Comparison of ENCODE assay signal across 10 cellular contexts in genomic region chr12:6373022-6373787, GRCh38. TPM values are rescaled to one million over a fixed set of nuclear protein-coding genes. Genes with fewer than 3 reads are reported as not detected.
DNase-seq lines count a peak whose midpoint lies in the region; ATAC-seq and TF ChIP-seq lines count a peak whose summit lies in the region.
"Had no signal": no experiment of that assay in that cellular context is flagged by ENCODE, and none has a peak within 500 bp of the region (broad histone marks: within the 10 kb centered on the region; RNA-seq: fewer than 3 reads in every experiment).

No MANE protein-coding gene starts in this region.

- no peaks in the 10 kb centered on the region for H3K79me2 ChIP-seq in SK-N-SH (ENCODE audit: insufficient read depth)

- ATAC-seq in SK-N-SH treated with all-trans-retinoic acid at 6 μM for 48 hours: no peak
- ATAC-seq in GM18870 (IDR thresholded peaks at IDR 0.05; ENCODE audit: unreplicated experiment): no peak
- ATAC-seq: left lobe of liver had no signal

- H2AFZ ChIP-seq in SK-N-SH (ENCODE audit: low read depth): no peak overlapping the region

- POLR2A ChIA-PET in SK-N-SH (lab: Yijun Ruan, JAX): no interaction called here

- peak overlapping the region; percentile 79; a peak in 3 of 4 replicates for H3K27ac ChIP-seq in SK-N-SH (ENCODE audit: low read depth in 2 of 2, low read length in 1 of 2)
- H3K27ac ChIP-seq in iPS-20b (ENCODE audit: low read length): peak overlapping the region; percentile 60
- H3K27ac ChIP-seq in transverse colon: peak overlapping the region; percentile 87 to 93 (median 89)

- peaks cover 9% of the 10 kb centered on the region for H3K4me1 Mint-ChIP-seq in glutamatergic neuron (ENCODE audit: low read depth, unreplicated experiment)

- H3K36me3 ChIP-seq in SK-N-SH (replicated peaks in 1 of 2; ENCODE audit: control insufficient read depth in 1 of 2, insufficient read depth in 2 of 2, low read length in 1 of 2) (no peaks in the 10 kb centered on the region), iPS-20b (ENCODE audit: insufficient read depth, low read depth, low read length) (0 out of 2 replicates have a peak, but pooled peaks cover 4% of the 10 kb centered on the region), transverse colon (no peaks in the 10 kb centered on the region)

- H3K9ac ChIP-seq in SK-N-SH (peak overlapping the region; percentile 58; the same call in 1 of the 2 replicates), iPS-20b (ENCODE audit: low read depth, low read length) (peak overlapping the region; percentile 77; the same call in 1 of the 2 replicates)

- TF ChIP-seq RAD21 in SK-N-SH (IDR thresholded peaks at IDR 0.05; ENCODE audit: low read length): no peak

- in situ Hi-C loops in transverse colon (cut with MboI; ENCODE audit: low pct_ligation_motif_present in 1 of 4, low pct_unique_long_range_greater_than_20kb in 1 of 4, low sequenced_read_pairs in 3 of 4): no loop called here

- H3K27me3 Mint-ChIP-seq in glutamatergic neuron (ENCODE audit: unreplicated experiment): peaks cover 20% of the 10 kb centered on the region

- no peaks in the 10 kb centered on the region for H3K9me3 ChIP-seq in SK-N-SH
- no peaks in the 10 kb centered on the region for H3K9me3 ChIP-seq in iPS-20b (ENCODE audit: insufficient read depth, low read depth, low read length)
- no peaks in the 10 kb centered on the region for H3K9me3 ChIP-seq in transverse colon

- H3K4me1 ChIP-seq in SK-N-SH (ENCODE audit: control insufficient read depth in 1 of 2, insufficient read depth in 2 of 2, low read depth in 1 of 2, low read length in 1 of 2) (peaks cover 16 to 33% of the 10 kb centered on the region in 2 experiments; a peak in 3 of 4 replicates), iPS-20b (ENCODE audit: insufficient read depth, low read length) (peaks cover 60% of the 10 kb centered on the region), transverse colon (peaks cover 36 to 77% (median 55%) of the 10 kb centered on the region in 4 donors)

- TF ChIP-seq CTCF in SK-N-SH (IDR thresholded peaks at IDR 0.05): no peak
- no peak for TF ChIP-seq CTCF in transverse colon (IDR thresholded peaks at IDR 0.05)
- TF ChIP-seq CTCF in glutamatergic neuron (IDR thresholded peaks at IDR 0.05; ENCODE audit: partially characterized antibody, unreplicated experiment): no peak

- no peaks in the 10 kb centered on the region for H4K20me1 ChIP-seq in SK-N-SH (ENCODE audit: insufficient read depth)

- no peak overlapping the region for H3K4me3 Mint-ChIP-seq in glutamatergic neuron (ENCODE audit: unreplicated experiment)

- H3F3A ChIP-seq in SK-N-SH (replicated peaks; ENCODE audit: insufficient read depth): peaks cover 16% of the 10 kb centered on the region

- no peak overlapping the region for H3K27ac Mint-ChIP-seq in glutamatergic neuron (ENCODE audit: unreplicated experiment)

- TF ChIP-seq EP300 in SK-N-SH (IDR thresholded peaks at IDR 0.05; ENCODE audit: borderline replicate concordance in 1 of 2, low read depth in 1 of 2, low read length in 1 of 2): no peak
- peak; percentile 73 for TF ChIP-seq EP300 in transverse colon (IDR thresholded peaks at IDR 0.05; ENCODE audit: low read depth)

- CTCF ChIA-PET in SK-N-SH (lab: Yijun Ruan, JAX): interaction anchor here (1.2 kb wide), 1 partner anchor 78 kb away, joined by 3 read pairs; no protein-coding TSS in a partner anchor

- peak; percentile 81 for TF ChIP-seq POLR2A in transverse colon (IDR thresholded peaks at IDR 0.05)

- no peak overlapping the region for H3K4me3 ChIP-seq in SK-N-SH (ENCODE audit: low read depth in 2 of 2, low read length in 1 of 2)
- H3K4me3 ChIP-seq in iPS-20b (ENCODE audit: low read length): peak overlapping the region; percentile 91
- H3K4me3 ChIP-seq in transverse colon: peak overlapping the region; percentile 3 to 49 (median 36)

- H3K27me3 ChIP-seq in SK-N-SH (ENCODE audit: insufficient read depth): no peaks in the 10 kb centered on the region
- H3K27me3 ChIP-seq in iPS-20b (ENCODE audit: insufficient read depth, low read length): no peaks in the 10 kb centered on the region
- no peaks in the 10 kb centered on the region for H3K27me3 ChIP-seq in transverse colon

- H3K4me2 ChIP-seq in SK-N-SH: peak overlapping the region; percentile 68; the same call in 1 of the 2 replicates

- DNase-seq in SK-N-SH: no peak
- peak; percentile 62 for DNase-seq in transverse colon
- no peak for DNase-seq in glutamatergic neuron
- DNase-seq in foreskin melanocyte: no peak
- DNase-seq: anterior cingulate cortex had no signal

- peaks cover 4% of the 10 kb centered on the region for H3K9me3 Mint-ChIP-seq in glutamatergic neuron (ENCODE audit: unreplicated experiment)

- no peaks in the 10 kb centered on the region for H3K36me3 Mint-ChIP-seq in glutamatergic neuron (ENCODE audit: unreplicated experiment)

- 65% methylated on average over 13 of the region's 14 CpGs for whole genome bisulfite sequencing in SK-N-SH (ENCODE audit: low lambda C conversion rate)
- WGBS in transverse colon (ENCODE audit: low coverage in 1 of 2), 2 donors: 30 to 43% methylated on average over 6 to 14 of the region's 14 CpGs

- H3K9me2 ChIP-seq in SK-N-SH: no peaks in the 10 kb centered on the region

- intact Hi-C loops in transverse colon (cut with DNase I; ENCODE audit: low total_unique reads): no loop called here

TF ChIP-seq in SK-N-SH treated with all-trans-retinoic acid at 6 μM for 48 hours, 23 proteins besides CTCF, POLR2A, EP300 and RAD21 (continues in another document):
- TF ChIP-seq ISL1 (CRISPR knock-in tag; IDR thresholded peaks at IDR 0.05) (no peak), ZNF70 (CRISPR knock-in tag; IDR thresholded peaks at IDR 0.05) (no peak), CSDC2 (CRISPR knock-in tag; IDR thresholded peaks at IDR 0.05) (no peak), RARB (CRISPR knock-in tag; IDR thresholded peaks at IDR 0.05) (no peak), ESRRG (CRISPR knock-in tag; IDR thresholded peaks at IDR 0.05) (no peak), CREB5 (CRISPR knock-in tag; IDR thresholded peaks at IDR 0.05; ENCODE audit: low read depth) (no peak), SNAI2 (CRISPR knock-in tag; IDR thresholded peaks at IDR 0.05) (no peak), ZC3H10 (CRISPR knock-in tag; IDR thresholded peaks at IDR 0.05) (no peak)

TF ChIP-seq in PFSK-1, 5 proteins besides CTCF, POLR2A, EP300 and RAD21:
- TF ChIP-seq TAF1 (IDR thresholded peaks at IDR 0.05; ENCODE audit: borderline replicate concordance, insufficient read depth, low read length) (0 out of 2 replicates have a peak, but pooled peaks have one; percentile 3), REST (IDR thresholded peaks at IDR 0.05; ENCODE audit: insufficient read depth in 1 of 2, low read depth in 2 of 2, low read length in 2 of 2) (no peak)

RNA-seq across cellular contexts. Expression of gene SCNN1A, which starts 2.2 kb away (rescaled TPM):
- polyA plus RNA-seq in SK-N-SH (2012; rRNA removed): 0.71 and 1.6 TPM in 2 replicates
- polyA plus RNA-seq in SK-N-SH (2012; cell fraction: cytosol; rRNA removed): 0.97 and 0.98 TPM in 2 replicates
- polyA plus RNA-seq in SK-N-SH (2012; cell fraction: nucleus; rRNA removed): 1.2 and 1.6 TPM in 2 replicates
- 1.4 TPM for polyA plus RNA-seq in PFSK-1 (2012; ENCODE audit: insufficient read length, low read depth)
- total RNA-seq in transverse colon (100 to 1,000 TPM; 151 to 757 (median 502) TPM), glutamatergic neuron (ENCODE audit: unreplicated experiment) (0.74 TPM)

RNA-seq across cellular contexts. Expression of gene LTBR, which starts 10.8 kb away (rescaled TPM):
- polyA plus RNA-seq in SK-N-SH (2012; rRNA removed): 0.10 and 0.12 TPM in 2 replicates
- polyA plus RNA-seq in SK-N-SH (2012; cell fraction: cytosol; rRNA removed): 0.03 and 0.06 TPM in 2 replicates
- 0.32 and 0.73 TPM in 2 replicates for polyA plus RNA-seq in SK-N-SH (2012; cell fraction: nucleus; rRNA removed)
- 233 TPM for polyA plus RNA-seq in PFSK-1 (2012; ENCODE audit: insufficient read length, low read depth)
- 100 to 1,000 TPM; 148 to 367 (median 208) TPM for total RNA-seq in transverse colon
- total RNA-seq in glutamatergic neuron (ENCODE audit: unreplicated experiment): not detected

RNA-seq across cellular contexts. Expression of gene TNFRSF1A, which starts 31.3 kb away (rescaled TPM):
- 68.3 and 92.9 TPM in 2 replicates for polyA plus RNA-seq in SK-N-SH (2012; rRNA removed)
- polyA plus RNA-seq in SK-N-SH (2012; cell fraction: cytosol; rRNA removed): 86.7 and 93.2 TPM in 2 replicates
- polyA plus RNA-seq in SK-N-SH (2012; cell fraction: nucleus; rRNA removed): 72.6 and 75.2 TPM in 2 replicates
- polyA plus RNA-seq in PFSK-1 (2012; ENCODE audit: insufficient read length, low read depth): 132 TPM
- total RNA-seq in transverse colon (100 to 1,000 TPM; 229 to 317 (median 258) TPM), glutamatergic neuron (ENCODE audit: unreplicated experiment) (7.4 TPM)

Comparison
In these comparisons a context has a peak if more than half of its experiments do, and no peak if none do; other contexts are left out.
1. H3K4me3 ChIP-seq: peak in iPS-20b (single experiment) and transverse colon (4 of 4); none in SK-N-SH (0 of 2).
2. RNA of gene SCNN1A, which starts 2.2 kb away (total RNA-seq): 151 to 757 TPM in transverse colon; 0.74 TPM in glutamatergic neuron (single experiment); every median in the first group is over 10 times any median in the second.
3. RNA of gene LTBR, which starts 10.8 kb away (total RNA-seq): 148 to 367 TPM in transverse colon; not detected in glutamatergic neuron (single experiment); every median in the first group is over 100 times any median in the second.
4. RNA of gene TNFRSF1A, which starts 31.3 kb away (total RNA-seq): 229 to 317 TPM in transverse colon; 7.4 TPM in glutamatergic neuron (single experiment); every median in the first group is over 10 times any median in the second.
5. Peak in every context shown above with its lines, with median percentiles within 50 percentile points of each other: H3K27ac ChIP-seq.